ENCODE assay signal across 30 cellular contexts in genomic region chr11:213111-213510, GRCh38. TPM values are rescaled to one million over a fixed set of nuclear protein-coding genes. Genes with fewer than 3 reads are reported as not detected.
A peak's percentile ranks its signal among the peaks of the same experiment; 100 is the strongest.
DNase-seq lines count a peak whose midpoint lies in the region; ATAC-seq and TF ChIP-seq lines count a peak whose summit lies in the region.
"Had no signal": no experiment of that assay in that cellular context is flagged by ENCODE, and none has a peak within 500 bp of the region (broad histone marks: within the 10 kb centered on the region; RNA-seq: fewer than 3 reads in every experiment).

No MANE protein-coding gene starts in this region.

- POLR2A ChIA-PET in MCF 10A (lab: Yijun Ruan, JAX) = interaction anchor here (0.6 to 1.7 kb wide), 2 partner anchors 24 to 229 kb away, joined by 3 to 4 read pairs; partner anchors contain the start of genes ANO9 and PSMD13

- DNase-seq in activated naive CD4-positive, alpha-beta T cell treated with anti-CD3 and anti-CD28 coated beads, Interleukin-2, amount 10 ng/mL, durations not matched to agents 7 days and 5 days = no peak
- no peak for DNase-seq in activated naive CD4-positive, alpha-beta T cell treated with Interleukin-2 at 50 U/mL for 16 hours
- peak; percentile 57 for DNase-seq in Jurkat, Clone E6-1 (ENCODE audit: low read depth, low spot score)
- DNase-seq in epidermal melanocyte (ENCODE audit: insufficient read length, low spot score) (peak; percentile 8), smooth muscle cell (lab: John Stamatoyannopoulos, UW; ENCODE audit: unreplicated experiment) (no peak), HuH-7.5 (ENCODE audit: low spot score) (no peak), MCF 10A (ENCODE audit: unreplicated experiment) (no peak)
- DNase-seq: ACHN; activated T-cell treated with anti-CD3 and anti-CD28 coated beads, Interleukin-2, amount 50 U/mL, for 4 hours; DMS153; hypothalamus; immature natural killer cell; KBM-7; NCI-H1417; NCI-H2029 treated with DMSO at 0.1 percent for 48 hours; NCI-H2227 treated with DMSO at 0.1 percent for 48 hours; NCI-H526 treated with DMSO at 0.1 percent for 48 hours; nucleus accumbens; upper lobe of left lung had no signal

- peaks cover 34% of the 10 kb centered on the region for H3K79me2 ChIP-seq in smooth muscle cell (ENCODE audit: low read depth)

- no peak overlapping the region for H2AFZ ChIP-seq in smooth muscle cell (ENCODE audit: low read depth)

- H3K27ac Mint-ChIP-seq in activated naive CD4-positive, alpha-beta T cell treated with anti-CD3 and anti-CD28 coated beads, Interleukin-2, amount 10 ng/mL, durations not matched to agents 7 days and 5 days = peak overlapping the region; percentile 62
- H3K27ac Mint-ChIP-seq in MCF 10A (ENCODE audit: low read depth, unreplicated experiment) = no peak overlapping the region
- H3K27ac Mint-ChIP-seq: memory B cell; T-helper 1 cell treated with Interleukin-12 subunit alpha and Interleukin-12 subunit beta and Interleukin-4 antibody, amounts not matched to agents 30 μg/mL and 1 μg/mL, for 36 hours had no signal

- H3F3A ChIP-seq in smooth muscle cell (ENCODE audit: low read depth) = peaks cover 36% of the 10 kb centered on the region

- H3K4me3 ChIP-seq in Jurkat, Clone E6-1 (ENCODE audit: low read length) = no peak overlapping the region
- H3K4me3 ChIP-seq in smooth muscle cell = no peak overlapping the region
- H3K4me3 ChIP-seq: upper lobe of left lung had no signal

- H3K9me3 ChIP-seq in smooth muscle cell (replicated peaks; ENCODE audit: low read depth) = no peaks in the 10 kb centered on the region
- H3K9me3 ChIP-seq: upper lobe of left lung had no signal

- no peaks in the 10 kb centered on the region for H3K9me3 Mint-ChIP-seq in activated naive CD4-positive, alpha-beta T cell treated with anti-CD3 and anti-CD28 coated beads, Interleukin-2, amount 10 ng/mL, durations not matched to agents 7 days and 5 days
- H3K9me3 Mint-ChIP-seq in MCF 10A (ENCODE audit: unreplicated experiment) = no peaks in the 10 kb centered on the region
- H3K9me3 Mint-ChIP-seq: activated T-cell treated with anti-CD3 and anti-CD28 coated beads, Interleukin-2, amount 50 U/mL, for 4 hours; central memory CD8-positive, alpha-beta T cell; immature natural killer cell; memory B cell; T-helper 1 cell treated with Interleukin-12 subunit alpha and Interleukin-12 subunit beta and Interleukin-4 antibody, amounts not matched to agents 30 μg/mL and 1 μg/mL, for 36 hours had no signal

- TF ChIP-seq CTCF in smooth muscle cell (IDR thresholded peaks at IDR 0.05; ENCODE audit: borderline replicate concordance, insufficient read depth, poor library complexity, severe bottlenecking) (no peak), MCF 10A (IDR thresholded peaks at IDR 0.05; ENCODE audit: unreplicated experiment) (no peak)

- H3K27ac ChIP-seq in smooth muscle cell (ENCODE audit: low read depth) = peak overlapping the region; percentile 4

- H3K4me3 Mint-ChIP-seq in activated naive CD4-positive, alpha-beta T cell treated with anti-CD3 and anti-CD28 coated beads, Interleukin-2, amount 10 ng/mL, durations not matched to agents 7 days and 5 days = no peak overlapping the region
- H3K4me3 Mint-ChIP-seq in MCF 10A (ENCODE audit: unreplicated experiment) = no peak overlapping the region
- H3K4me3 Mint-ChIP-seq: activated T-cell treated with anti-CD3 and anti-CD28 coated beads, Interleukin-2, amount 50 U/mL, for 4 hours; central memory CD8-positive, alpha-beta T cell; immature natural killer cell; memory B cell; T-helper 1 cell treated with Interleukin-12 subunit alpha and Interleukin-12 subunit beta and Interleukin-4 antibody, amounts not matched to agents 30 μg/mL and 1 μg/mL, for 36 hours had no signal

- no peaks in the 10 kb centered on the region for H3K36me3 ChIP-seq in smooth muscle cell (ENCODE audit: low read depth)

- peaks cover 40% of the 10 kb centered on the region for H3K36me3 Mint-ChIP-seq in activated naive CD4-positive, alpha-beta T cell treated with anti-CD3 and anti-CD28 coated beads, Interleukin-2, amount 10 ng/mL, durations not matched to agents 7 days and 5 days
- H3K36me3 Mint-ChIP-seq in MCF 10A (ENCODE audit: insufficient read depth, unreplicated experiment) = peaks cover 64% of the 10 kb centered on the region

- BruUV-seq in MCF 10A (replicated peaks; lab: Mats Ljungman, UMichigan) = no TSS peak

- H3K9ac ChIP-seq in smooth muscle cell (ENCODE audit: low read depth) = no peak overlapping the region

- H3K4me1 ChIP-seq in smooth muscle cell (ENCODE audit: low read depth) = peaks cover 11% of the 10 kb centered on the region

- ATAC-seq in HG02759 (IDR thresholded peaks at IDR 0.05; ENCODE audit: unreplicated experiment) = no peak
- ATAC-seq: activated T-cell treated with anti-CD3 and anti-CD28 coated beads, Interleukin-2, amount 50 U/mL, for 4 hours; left lobe of liver had no signal

- H3K27me3 Mint-ChIP-seq in activated naive CD4-positive, alpha-beta T cell treated with anti-CD3 and anti-CD28 coated beads, Interleukin-2, amount 10 ng/mL, durations not matched to agents 7 days and 5 days = no peaks in the 10 kb centered on the region
- H3K27me3 Mint-ChIP-seq in MCF 10A (ENCODE audit: insufficient read depth, unreplicated experiment) = no peaks in the 10 kb centered on the region
- H3K27me3 Mint-ChIP-seq: central memory CD8-positive, alpha-beta T cell; memory B cell had no signal

- peaks cover 42% of the 10 kb centered on the region for H4K20me1 ChIP-seq in smooth muscle cell (ENCODE audit: low read depth)

- CTCF ChIA-PET in activated naive CD4-positive, alpha-beta T cell treated with anti-CD3 and anti-CD28 coated beads, Interleukin-2, amount 10 ng/mL, durations not matched to agents 7 days and 5 days (lab: Charles Lee) = no interaction called here
- CTCF ChIA-PET in MCF 10A (lab: Yijun Ruan, JAX) = interaction anchor here (1.7 kb wide), 1 partner anchor 17 kb away, joined by 6 read pairs; no protein-coding TSS in a partner anchor

- no peaks in the 10 kb centered on the region for H3K27me3 ChIP-seq in smooth muscle cell (ENCODE audit: low read depth)
- H3K27me3 ChIP-seq: upper lobe of left lung had no signal

- H3K4me2 ChIP-seq in smooth muscle cell = no peak overlapping the region

- intact Hi-C loops in MCF 10A (cut with micrococcal nuclease) = no loop called here

- H3K4me1 Mint-ChIP-seq in activated naive CD4-positive, alpha-beta T cell treated with anti-CD3 and anti-CD28 coated beads, Interleukin-2, amount 10 ng/mL, durations not matched to agents 7 days and 5 days = peaks cover 30% of the 10 kb centered on the region
- peaks cover 15% of the 10 kb centered on the region for H3K4me1 Mint-ChIP-seq in MCF 10A (ENCODE audit: insufficient read depth, unreplicated experiment)

- WGBS in smooth muscle cell (ENCODE audit: low lambda C conversion rate) = 88% methylated on average over 4 of the region's 4 CpGs

RNA-seq across cellular contexts. Expression of gene RIC8A, which starts 5.6 kb away (rescaled TPM):
- polyA plus RNA-seq in Jurkat, Clone E6-1 (2012; ENCODE audit: insufficient read depth, insufficient read length) = 88.6 TPM
- total RNA-seq in smooth muscle cell (71.2 and 118 TPM in 2 replicates), MCF 10A (2022) (93.3 and 109 TPM in 2 replicates)
- 120 and 121 TPM in 2 replicates for polyA plus RNA-seq in smooth muscle cell

RNA-seq across cellular contexts. Expression of gene BET1L, which starts 5.9 kb away (rescaled TPM):
- polyA plus RNA-seq in Jurkat, Clone E6-1 (2012; ENCODE audit: insufficient read depth, insufficient read length) = 28.3 TPM
- total RNA-seq in smooth muscle cell (31.3 and 40.5 TPM in 2 replicates), MCF 10A (2022) (65.3 and 66.1 TPM in 2 replicates)
- 92.5 and 97.4 TPM in 2 replicates for polyA plus RNA-seq in smooth muscle cell

RNA-seq across cellular contexts. Expression of gene SCGB1C1, which starts 20.2 kb away (rescaled TPM):
- not detected for polyA plus RNA-seq in Jurkat, Clone E6-1 (2012; ENCODE audit: insufficient read depth, insufficient read length)
- total RNA-seq in smooth muscle cell = not detected in 2 replicates
- not detected in 2 replicates for polyA plus RNA-seq in smooth muscle cell
- not detected in 2 replicates for total RNA-seq in MCF 10A (2022)
- total RNA-seq: activated CD8-positive, alpha-beta memory T cell treated with anti-CD3 and anti-CD28 coated beads for 36 hours; activated T-cell treated with anti-CD3 and anti-CD28 coated beads, Interleukin-2, amount 50 U/mL, for 4 hours; dermis microvascular lymphatic vessel endothelial cell; HT-29; left lobe of liver; pulmonary artery endothelial cell; SK-MEL-5; upper lobe of left lung had no signal
- polyA plus RNA-seq: BJ, immature natural killer cell had no signal

RNA-seq across cellular contexts. Expression of gene SIRT3, which starts 23.0 kb away (rescaled TPM):
- polyA plus RNA-seq in Jurkat, Clone E6-1 (2012; ENCODE audit: insufficient read depth, insufficient read length) = 16.6 TPM
- total RNA-seq in smooth muscle cell (10.8 and 13.0 TPM in 2 replicates), MCF 10A (2022) (19.8 and 20.5 TPM in 2 replicates)
- 19.8 and 22.6 TPM in 2 replicates for polyA plus RNA-seq in smooth muscle cell

RNA-seq across cellular contexts. Expression of gene PSMD13, which starts 23.7 kb away (rescaled TPM):
- polyA plus RNA-seq in Jurkat, Clone E6-1 (2012; ENCODE audit: insufficient read depth, insufficient read length) = 223 TPM
- total RNA-seq in smooth muscle cell (77.4 and 79.2 TPM in 2 replicates), MCF 10A (2022) (86.8 and 103 TPM in 2 replicates)
- 173 and 200 TPM in 2 replicates for polyA plus RNA-seq in smooth muscle cell

Comparison
In these comparisons a context has a peak if more than half of its experiments do, and no peak if none do; other contexts are left out.
1. DNase-seq: peak in Jurkat, Clone E6-1 (single experiment) and epidermal melanocyte (single experiment); none in activated naive CD4-positive, alpha-beta T cell treated with anti-CD3 and anti-CD28 coated beads, Interleukin-2, amount 10 ng/mL, durations not matched to agents 7 days and 5 days (single experiment), activated naive CD4-positive, alpha-beta T cell treated with Interleukin-2 at 50 U/mL for 16 hours (single experiment), smooth muscle cell (single experiment), HuH-7.5 (single experiment) and MCF 10A (single experiment).